2 cellular contexts compared by ENCODE assay signal in the genomic region with DNA sequence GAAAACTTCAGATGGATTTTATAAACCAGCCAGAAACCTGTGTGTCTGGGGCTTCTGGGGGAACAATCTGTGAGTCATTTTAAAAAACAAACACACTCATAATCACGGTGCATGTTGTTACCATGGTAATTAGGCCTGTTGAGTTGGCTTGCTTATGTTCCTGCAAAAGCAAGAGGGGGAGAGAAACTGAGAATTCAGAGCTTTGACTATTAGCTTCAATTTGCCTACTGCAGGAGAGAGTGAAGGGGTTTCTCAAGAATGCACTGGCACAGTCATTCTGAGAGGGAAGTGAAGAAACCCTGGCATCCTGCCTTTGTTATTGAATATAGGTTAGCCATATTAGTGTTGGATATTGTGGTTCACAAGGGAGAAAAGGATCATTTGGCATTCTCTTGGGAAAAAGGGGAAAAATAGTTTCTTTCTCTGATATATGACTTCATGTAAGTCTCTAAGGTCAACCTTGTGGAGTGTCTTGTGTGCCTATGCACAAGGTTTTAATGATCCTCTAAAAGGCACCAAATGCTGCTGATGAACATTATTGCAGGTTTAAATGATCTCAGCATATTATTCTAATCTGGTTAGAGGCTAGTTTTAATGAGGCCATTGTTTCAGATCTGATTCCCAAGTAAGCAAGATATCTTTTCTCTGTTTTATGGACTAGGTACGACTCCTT.
TF ChIP-seq lines count a peak whose summit lies in the region.

No MANE protein-coding gene starts in this region.

TF ChIP-seq in GM12878, 131 proteins besides CTCF, POLR2A, EP300 and RAD21 (continues in another document):
- TF ChIP-seq RAD51 (IDR thresholded peaks at IDR 0.05) (no peak), ZNF207 (IDR thresholded peaks at IDR 0.05; ENCODE audit: borderline replicate concordance) (no peak), MEF2A (IDR thresholded peaks at IDR 0.05; ENCODE audit: insufficient read depth, low read depth, low read length) (peak; percentile 75), CEBPB (IDR thresholded peaks at IDR 0.05; ENCODE audit: borderline replicate concordance in 1 of 2, low read depth in 2 of 2, low read length in 2 of 2) (no peak), HDAC6 (IDR thresholded peaks at IDR 0.05; ENCODE audit: unreplicated experiment) (no peak), SKIL (IDR thresholded peaks at IDR 0.05; ENCODE audit: low read depth, poor library complexity, severe bottlenecking) (peak; percentile 57), SUPT20H (IDR thresholded peaks at IDR 0.05; ENCODE audit: borderline replicate concordance, control insufficient read depth, low read depth, low read length) (no peak), NBN (IDR thresholded peaks at IDR 0.05) (peak; percentile 83), IKZF1 (conservative IDR thresholded peaks at IDR 0.05) (peak; percentile 98), PAX5 (IDR thresholded peaks at IDR 0.05; ENCODE audit: borderline replicate concordance, low read depth, low read length) (peak; percentile 73; the same call in 1 of the 2 replicates), KAT2A (conservative IDR thresholded peaks at IDR 0.05; ENCODE audit: control insufficient read depth, low read depth, low read length) (no peak), IRF4 (IDR thresholded peaks at IDR 0.05; ENCODE audit: low read depth, low read length) (peak; percentile 97), ZNF622 (IDR thresholded peaks at IDR 0.05) (no peak), TCF3 (IDR thresholded peaks at IDR 0.05; ENCODE audit: borderline replicate concordance, insufficient read depth, low read depth, low read length) (no peak), SREBF1 (IDR thresholded peaks at IDR 0.05; ENCODE audit: low read length) (no peak; the same call in 1 of the 2 replicates), USF1 (IDR thresholded peaks at IDR 0.05; ENCODE audit: borderline replicate concordance, extremely low read length, insufficient read depth, low read depth, low read length) (no peak), ASH2L (IDR thresholded peaks at IDR 0.05; ENCODE audit: borderline replicate concordance, low read depth) (no peak), EZH2 (IDR thresholded peaks at IDR 0.05; ENCODE audit: borderline replicate concordance, control insufficient read depth, low read depth, low read length) (no peak), WRNIP1 (IDR thresholded peaks at IDR 0.05; ENCODE audit: borderline replicate concordance, low read depth, low read length) (no peak), PKNOX1 (IDR thresholded peaks at IDR 0.05) (0 out of 2 replicates have a peak, but pooled peaks have one; percentile 16), PML (IDR thresholded peaks at IDR 0.05; ENCODE audit: low read length) (no peak), ESRRA (IDR thresholded peaks at IDR 0.05; ENCODE audit: low read length) (no peak), NFXL1 (IDR thresholded peaks at IDR 0.05; ENCODE audit: borderline replicate concordance) (no peak), PAX8 (IDR thresholded peaks at IDR 0.05) (no peak), EED (IDR thresholded peaks at IDR 0.05; ENCODE audit: low read depth) (peak; percentile 97)
- TF ChIP-seq, protein P1, sequence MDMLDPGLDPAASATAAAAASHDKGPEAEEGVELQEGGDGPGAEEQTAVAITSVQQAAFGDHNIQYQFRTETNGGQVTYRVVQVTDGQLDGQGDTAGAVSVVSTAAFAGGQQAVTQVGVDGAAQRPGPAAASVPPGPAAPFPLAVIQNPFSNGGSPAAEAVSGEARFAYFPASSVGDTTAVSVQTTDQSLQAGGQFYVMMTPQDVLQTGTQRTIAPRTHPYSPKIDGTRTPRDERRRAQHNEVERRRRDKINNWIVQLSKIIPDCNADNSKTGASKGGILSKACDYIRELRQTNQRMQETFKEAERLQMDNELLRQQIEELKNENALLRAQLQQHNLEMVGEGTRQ (IDR thresholded peaks at IDR 0.05; ENCODE audit: borderline replicate concordance, low read depth, low read length) = no peak
- TF ChIP-seq, protein P2, sequence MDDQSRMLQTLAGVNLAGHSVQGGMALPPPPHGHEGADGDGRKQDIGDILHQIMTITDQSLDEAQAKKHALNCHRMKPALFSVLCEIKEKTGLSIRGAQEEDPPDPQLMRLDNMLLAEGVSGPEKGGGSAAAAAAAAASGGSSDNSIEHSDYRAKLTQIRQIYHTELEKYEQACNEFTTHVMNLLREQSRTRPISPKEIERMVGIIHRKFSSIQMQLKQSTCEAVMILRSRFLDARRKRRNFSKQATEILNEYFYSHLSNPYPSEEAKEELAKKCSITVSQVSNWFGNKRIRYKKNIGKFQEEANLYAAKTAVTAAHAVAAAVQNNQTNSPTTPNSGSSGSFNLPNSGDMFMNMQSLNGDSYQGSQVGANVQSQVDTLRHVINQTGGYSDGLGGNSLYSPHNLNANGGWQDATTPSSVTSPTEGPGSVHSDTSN (IDR thresholded peaks at IDR 0.05; ENCODE audit: insufficient replicate concordance, low read depth, low read length) = no peak

TF ChIP-seq in HEK293T, 16 proteins besides CTCF, POLR2A, EP300 and RAD21:
- no peak for TF ChIP-seq ELF4 (IDR thresholded peaks at IDR 0.05)
- no peak for TF ChIP-seq CTBP1 (IDR thresholded peaks at IDR 0.05; ENCODE audit: borderline replicate concordance)
- no peak for TF ChIP-seq NFRKB (IDR thresholded peaks at IDR 0.05)
- no peak for TF ChIP-seq BHLHE40 (IDR thresholded peaks at IDR 0.05; ENCODE audit: borderline replicate concordance)
- TF ChIP-seq L3MBTL2 (conservative IDR thresholded peaks at IDR 0.05) = no peak
- TF ChIP-seq ZNF384 (IDR thresholded peaks at IDR 0.05) = no peak
TF ChIP-seq in HEK293T: peak in this region for 0.
